In the genomic region with DNA sequence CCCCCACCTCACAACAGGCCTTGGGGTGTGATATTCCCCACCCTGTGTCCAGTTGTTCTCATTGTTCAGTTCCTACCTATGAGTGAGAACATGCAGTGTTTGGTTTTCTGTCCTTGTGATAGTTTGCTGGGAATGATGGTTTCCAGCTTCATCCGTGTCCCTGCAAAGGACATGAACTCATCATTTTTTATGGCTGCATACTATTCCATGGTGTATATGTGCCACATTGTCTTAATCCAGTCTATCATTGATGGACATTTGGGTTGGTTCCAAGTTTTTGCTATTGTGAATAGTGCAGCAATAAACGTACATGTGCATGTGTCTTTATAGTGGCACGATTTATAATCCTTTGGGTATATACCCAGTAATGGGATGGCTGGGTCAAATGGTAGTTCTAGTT, we compare ENCODE assay signal across 1 cellular context. TPM values are rescaled to one million over a fixed set of nuclear protein-coding genes. Genes with fewer than 3 reads are reported as not detected.
"Had no signal": no experiment of that assay in that cellular context is flagged by ENCODE, and none has a peak within 500 bp of the region (broad histone marks: within the 10 kb centered on the region; RNA-seq: fewer than 3 reads in every experiment).

No MANE protein-coding gene starts in this region.

RNA-seq across cellular contexts. Expression of gene ADGRV1, which starts 41.7 kb away (rescaled TPM):
- polyA plus RNA-seq: heart left ventricle had no signal
